In the genomic region with DNA sequence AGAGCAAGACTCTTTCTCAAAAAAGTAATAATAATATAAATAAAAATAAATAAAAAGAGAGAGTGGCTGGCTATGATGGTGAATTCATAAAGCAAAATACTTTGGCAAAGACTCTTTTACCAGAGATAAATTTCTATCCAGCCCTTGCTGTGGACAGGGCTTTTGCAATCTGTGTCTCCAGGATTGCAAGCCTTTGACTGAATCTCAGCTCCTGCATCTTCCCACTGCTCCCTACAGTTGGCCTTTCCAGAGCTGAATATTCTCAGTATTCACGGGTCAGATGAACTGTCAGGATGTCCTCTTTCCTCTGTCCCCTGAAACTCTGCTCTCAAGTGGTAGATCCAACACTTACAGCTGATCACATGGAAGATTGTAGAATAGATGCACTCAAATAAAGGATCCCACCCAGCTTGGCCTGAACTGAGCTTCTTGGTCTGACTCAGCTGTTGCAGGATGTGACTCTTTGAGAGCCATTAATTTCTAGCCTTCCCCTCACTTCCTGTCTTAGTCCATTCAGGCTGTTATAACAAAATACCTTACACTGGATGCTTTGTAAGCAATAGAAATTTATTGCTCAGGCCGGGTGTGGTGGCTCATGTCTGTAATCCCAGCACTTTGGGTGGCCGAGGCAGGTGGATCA, we compare ENCODE assay signal across 11 cellular contexts.
DNase-seq lines count a peak whose midpoint lies in the region; ATAC-seq and TF ChIP-seq lines count a peak whose summit lies in the region.
"Had no signal": no experiment of that assay in that cellular context is flagged by ENCODE, and none has a peak within 500 bp of the region (broad histone marks: within the 10 kb centered on the region; RNA-seq: fewer than 3 reads in every experiment).

No MANE protein-coding gene starts in this region.

- DNase-seq in GM10248 (ENCODE audit: extremely low spot score) (peak; percentile 20), IMR-90 (peak; percentile 83), glomerular endothelial cell (ENCODE audit: extremely low read depth, low read depth, low spot score) (peak; percentile 54), NK-92 (lab: John Stamatoyannopoulos, UW; ENCODE audit: unreplicated experiment) (no peak), NCI-H446 treated with DMSO at 0.1 percent for 48 hours (lab: John Stamatoyannopoulos, UW) (no peak), endodermal cell (no peak), dorsolateral prefrontal cortex (no peak)
- DNase-seq: activated effector memory CD4-positive, alpha-beta T cell treated with Interleukin-2 at 50 U/mL for 16 hours; effector CD8-positive, alpha-beta T cell; NCI-H526 had no signal

- H2BK120ac ChIP-seq in IMR-90 (ENCODE audit: low read depth, low read length) = 0 out of 2 replicates have a peak overlapping the region, but pooled peaks have one; percentile 39

- H4K91ac ChIP-seq in IMR-90 (ENCODE audit: insufficient read depth, low read depth, low read length) = no peak overlapping the region

- H3K9me3 ChIP-seq in IMR-90 (ENCODE audit: control insufficient read depth, insufficient read depth, low read length) = no peaks in the 10 kb centered on the region
- peaks cover 10% of the 10 kb centered on the region for H3K9me3 ChIP-seq in endodermal cell (ENCODE audit: control insufficient read depth, low read length)

- WGBS in IMR-90 (ENCODE audit: extremely low coverage in 2 of 2, insufficient read length in 1 of 2), 2 experiments = no CpG with 5 or more reads among the region's 3 CpGs
- 93% methylated on average over 3 of the region's 3 CpGs; no CpG with 5 or more reads in 1 of the 2 experiments for WGBS in endodermal cell (ENCODE audit: insufficient coverage in 1 of 2, insufficient read length in 1 of 2), 2 experiments

- H3K79me1 ChIP-seq in IMR-90 (ENCODE audit: low read depth in 1 of 2, low read length in 2 of 2) = no peaks in the 10 kb centered on the region

- no peak overlapping the region for H3K27ac ChIP-seq in IMR-90 (ENCODE audit: insufficient read depth, low read length)
- H3K27ac ChIP-seq in endodermal cell (ENCODE audit: low read depth, low read length) = no peak overlapping the region
- no peak overlapping the region for H3K27ac ChIP-seq in dorsolateral prefrontal cortex

- no peak overlapping the region for H2AK9ac ChIP-seq in IMR-90 (replicated peaks; ENCODE audit: low read depth, low read length, poor library complexity)

- peak overlapping the region; percentile 89 for H2AFZ ChIP-seq in IMR-90 (replicated peaks; ENCODE audit: low read length, poor library complexity)

- H3K27me3 Mint-ChIP-seq in endodermal cell (ENCODE audit: insufficient read depth) = no peaks in the 10 kb centered on the region

- no peaks in the 10 kb centered on the region for H3K4me1 Mint-ChIP-seq in endodermal cell

- no peak overlapping the region for H3K56ac ChIP-seq in IMR-90 (ENCODE audit: extremely low read depth, insufficient read depth, low read length)

- no peak for TF ChIP-seq RAD21 in IMR-90 (IDR thresholded peaks at IDR 0.05; ENCODE audit: low read length)

- no TSS peak for BruUV-seq in IMR-90 (replicated peaks; lab: Mats Ljungman, UMichigan)

- H3K4me3 Mint-ChIP-seq in endodermal cell = no peak overlapping the region

- H2AK5ac ChIP-seq in IMR-90 (ENCODE audit: low read depth, low read length) = peak overlapping the region; percentile 70; the same call in 1 of the 2 replicates

- peaks cover 3% of the 10 kb centered on the region; the same call in 1 of the 2 replicates for H3K9me1 ChIP-seq in IMR-90 (ENCODE audit: insufficient read depth, low read length)

- no peaks in the 10 kb centered on the region for H3K27me3 ChIP-seq in IMR-90 (ENCODE audit: control insufficient read depth, insufficient read depth, low read length)
- H3K27me3 ChIP-seq in endodermal cell (ENCODE audit: control insufficient read depth, insufficient read depth, low read length, poor library complexity, severe bottlenecking) = no peaks in the 10 kb centered on the region
- H3K27me3 ChIP-seq in dorsolateral prefrontal cortex = no peaks in the 10 kb centered on the region

- in situ Hi-C loops in IMR-90 (cut with MboI; ENCODE audit: low sequenced_read_pairs) = no loop called here

- POLR2A ChIA-PET in GM10248 (lab: Yijun Ruan, JAX) (no interaction called here), IMR-90 (lab: Charles Lee; ENCODE audit: unreplicated experiment) (no interaction called here)

- H3K4ac ChIP-seq in IMR-90 (ENCODE audit: low read depth, low read length) = peak overlapping the region; percentile 65

- peak overlapping the region in 1 of 2 experiments; percentile 72; a peak in 2 of 4 replicates for H4K8ac ChIP-seq in IMR-90 (ENCODE audit: low read depth in 2 of 2, low read length in 2 of 2)

- TF ChIP-seq POLR2A in IMR-90 (IDR thresholded peaks at IDR 0.05; ENCODE audit: low read depth, low read length) = no peak

- no peak overlapping the region for H3K4me2 ChIP-seq in IMR-90 (ENCODE audit: low read depth, low read length)

- H3K14ac ChIP-seq in IMR-90 (replicated peaks; ENCODE audit: low read depth, low read length) = peak overlapping the region; percentile 55; the same call in 1 of the 2 replicates

- intact Hi-C loops in IMR-90 (cut with micrococcal nuclease) = no loop called here
- intact Hi-C loops in dorsolateral prefrontal cortex (cut with DNase I) = no loop called here

- H3K9ac ChIP-seq in IMR-90 (ENCODE audit: low read depth, low read length) (no peak overlapping the region), endodermal cell (ENCODE audit: extremely low read depth, low read length, poor library complexity, severe bottlenecking) (no peak overlapping the region)

- peak; percentile 70 for ATAC-seq in GM21786 (IDR thresholded peaks at IDR 0.05; ENCODE audit: unreplicated experiment)
- ATAC-seq in IMR-90 (ENCODE audit: low read depth) = peak; percentile 89

- peak overlapping the region; percentile 85; the same call in 2 of the 3 replicates for H2BK15ac ChIP-seq in IMR-90 (ENCODE audit: low read depth, low read length)

- H2BK20ac ChIP-seq in IMR-90 (ENCODE audit: low read depth, low read length) = peak overlapping the region; percentile 77

- H3K9me3 Mint-ChIP-seq in endodermal cell = peaks cover 6% of the 10 kb centered on the region

- no peak for TF ChIP-seq CTCF in GM10248 (IDR thresholded peaks at IDR 0.05; ENCODE audit: control extremely low read depth, extremely low read depth, low read depth, missing control alignments)
- no peak for TF ChIP-seq CTCF in IMR-90 (conservative IDR thresholded peaks at IDR 0.05; ENCODE audit: low read depth, low read length)
- TF ChIP-seq CTCF in endodermal cell (conservative IDR thresholded peaks at IDR 0.05) = no peak
- no peak for TF ChIP-seq CTCF in dorsolateral prefrontal cortex (IDR thresholded peaks at IDR 0.05 in 54 of 56, conservative IDR thresholded peaks at IDR 0.05 in 2 of 56; ENCODE audit: low read depth in 1 of 56, partially characterized antibody in 56 of 56)

- no peaks in the 10 kb centered on the region for H4K20me1 ChIP-seq in IMR-90 (ENCODE audit: insufficient read depth, low read length)

- CTCF ChIA-PET in GM10248 (lab: Yijun Ruan, JAX) (no interaction called here), IMR-90 (lab: Yijun Ruan, JAX) (interaction anchor here (0.7 kb wide), 1 partner anchor 20 kb away, joined by 3 read pairs; no protein-coding TSS in a partner anchor)

- dilution Hi-C loops in IMR-90 (cut with HindIII; ENCODE audit: low sequenced_read_pairs, unreplicated experiment) = no loop called here

- no peak overlapping the region for H3K27ac Mint-ChIP-seq in endodermal cell

- no peak overlapping the region for H3K18ac ChIP-seq in IMR-90 (ENCODE audit: low read depth, low read length)

- no peaks in the 10 kb centered on the region for H3K36me3 Mint-ChIP-seq in endodermal cell (ENCODE audit: low read depth)

- H3K36me3 ChIP-seq in IMR-90 (ENCODE audit: control insufficient read depth, insufficient read depth, low read length) (no peaks in the 10 kb centered on the region), endodermal cell (ENCODE audit: control insufficient read depth, insufficient read depth, low read length) (no peaks in the 10 kb centered on the region)

- peak overlapping the region; percentile 72 for H2BK5ac ChIP-seq in IMR-90 (ENCODE audit: low read depth, low read length, poor library complexity, severe bottlenecking)

- peaks cover 8% of the 10 kb centered on the region for H3K4me1 ChIP-seq in IMR-90 (ENCODE audit: control insufficient read depth, insufficient read depth, low read length)
- H3K4me1 ChIP-seq in endodermal cell (ENCODE audit: control insufficient read depth, insufficient read depth, low read length) = no peaks in the 10 kb centered on the region

- H3K4me3 ChIP-seq in IMR-90 (ENCODE audit: insufficient read depth, low read depth, low read length) (no peak overlapping the region), endodermal cell (ENCODE audit: low read length) (no peak overlapping the region), dorsolateral prefrontal cortex (no peak overlapping the region)

- peak overlapping the region; percentile 63 for H3K23ac ChIP-seq in IMR-90 (ENCODE audit: low read depth, low read length)

- H4K5ac ChIP-seq in IMR-90 (ENCODE audit: low read depth, low read length) = no peak overlapping the region; the same call in 1 of the 2 replicates

TF ChIP-seq in IMR-90, 13 proteins besides CTCF, POLR2A, EP300 and RAD21:
- TF ChIP-seq BHLHE40 (IDR thresholded peaks at IDR 0.05; ENCODE audit: low read depth, low read length) = no peak
- TF ChIP-seq MAZ (IDR thresholded peaks at IDR 0.05; ENCODE audit: borderline replicate concordance, low read depth, low read length) = no peak
- TF ChIP-seq MAFK (IDR thresholded peaks at IDR 0.05; ENCODE audit: low read depth, low read length) = no peak
- TF ChIP-seq RFX5 (IDR thresholded peaks at IDR 0.05; ENCODE audit: low read depth, low read length) = no peak
- no peak for TF ChIP-seq NFE2L2 (IDR thresholded peaks at IDR 0.05; ENCODE audit: low read depth, low read length)
- no peak for TF ChIP-seq CHD1 (IDR thresholded peaks at IDR 0.05; ENCODE audit: low read depth, low read length)

Comparison
In these comparisons a context has a peak if more than half of its experiments do, and no peak if none do; other contexts are left out.
1. DNase-seq: peak in GM10248 (single experiment), IMR-90 (single experiment) and glomerular endothelial cell (single experiment); none in NK-92 (single experiment), NCI-H446 treated with DMSO at 0.1 percent for 48 hours (single experiment), endodermal cell (single experiment) and dorsolateral prefrontal cortex (0 of 10).